ENCODE assay signal across 12 cellular contexts in genomic region chr16:68000450-68000849, GRCh38. TPM values are rescaled to one million over a fixed set of nuclear protein-coding genes. Genes with fewer than 3 reads are reported as not detected.
A peak's percentile ranks its signal among the peaks of the same experiment; 100 is the strongest.
DNase-seq lines count a peak whose midpoint lies in the region; ATAC-seq and TF ChIP-seq lines count a peak whose summit lies in the region.
"Had no signal": no experiment of that assay in that cellular context is flagged by ENCODE, and none has a peak within 500 bp of the region (broad histone marks: within the 10 kb centered on the region; RNA-seq: fewer than 3 reads in every experiment).

No MANE protein-coding gene starts in this region.

- H3K27ac ChIP-seq in CD8-positive, alpha-beta memory T cell (ENCODE audit: low read depth, low read length) = no peak overlapping the region
- no peak overlapping the region for H3K27ac ChIP-seq in SU-DHL-6 (ENCODE audit: low read depth, low read length)
- H3K27ac ChIP-seq in rectal smooth muscle tissue (ENCODE audit: low read depth, low read length) = no peak overlapping the region

- H3K4me3 Mint-ChIP-seq in CD8-positive, alpha-beta memory T cell = peak overlapping the region; percentile 83 to 92 (median 85)

- no peaks in the 10 kb centered on the region for H3K27me3 ChIP-seq in CD8-positive, alpha-beta memory T cell (ENCODE audit: insufficient read depth, low read length, poor library complexity, severe bottlenecking)
- H3K27me3 ChIP-seq in SU-DHL-6 (ENCODE audit: low read length) (no peaks in the 10 kb centered on the region), rectal smooth muscle tissue (ENCODE audit: control insufficient read depth, insufficient read depth, low read length) (no peaks in the 10 kb centered on the region)

- ATAC-seq in HG03378 (IDR thresholded peaks at IDR 0.05; ENCODE audit: unreplicated experiment) (no peak), GM19395 (IDR thresholded peaks at IDR 0.05; ENCODE audit: unreplicated experiment) (no peak)

- TF ChIP-seq CTCF in SU-DHL-6 (IDR thresholded peaks at IDR 0.05; ENCODE audit: insufficient read depth, low read length, poor library complexity, severe bottlenecking) (no peak), fibroblast of the aortic adventitia (IDR thresholded peaks at IDR 0.05; ENCODE audit: insufficient read depth, low read length) (no peak)

- H2AFZ ChIP-seq in SU-DHL-6 (ENCODE audit: low read depth, low read length, severe bottlenecking) = peak overlapping the region; percentile 69

- no peaks in the 10 kb centered on the region for H3K9me3 ChIP-seq in CD8-positive, alpha-beta memory T cell (ENCODE audit: low read length)
- H3K9me3 ChIP-seq in SU-DHL-6 (ENCODE audit: insufficient read depth, low read length) = no peaks in the 10 kb centered on the region

- H3K27ac Mint-ChIP-seq in CD8-positive, alpha-beta memory T cell = peak overlapping the region; percentile 77 to 96 (median 95)

- peaks cover 48 to 71% (median 55%) of the 10 kb centered on the region in 3 donors for H3K4me1 Mint-ChIP-seq in CD8-positive, alpha-beta memory T cell

- no peaks in the 10 kb centered on the region for H3K27me3 Mint-ChIP-seq in CD8-positive, alpha-beta memory T cell

- no peaks in the 10 kb centered on the region for H4K20me1 ChIP-seq in SU-DHL-6 (ENCODE audit: low read depth, low read length)

- H3F3A ChIP-seq in SU-DHL-6 (ENCODE audit: insufficient read depth) = no peaks in the 10 kb centered on the region

- H3K4me2 ChIP-seq in SU-DHL-6 (ENCODE audit: low read depth, low read length, poor library complexity, severe bottlenecking) = no peak overlapping the region

- no peaks in the 10 kb centered on the region for H3K9me3 Mint-ChIP-seq in CD8-positive, alpha-beta memory T cell

- peaks cover 0 to 9% (median 2%) of the 10 kb centered on the region in 3 donors for H3K36me3 Mint-ChIP-seq in CD8-positive, alpha-beta memory T cell

- peak in 1 of 5 donors; percentile 44 for DNase-seq in CD8-positive, alpha-beta memory T cell
- peak; percentile 13 for DNase-seq in fibroblast of the aortic adventitia (ENCODE audit: low read depth)
- no peak for DNase-seq in globus pallidus (ENCODE audit: low spot score)
- no peak for DNase-seq in NCI-H774 (lab: John Stamatoyannopoulos, UW)
- DNase-seq: NCI-H1105 treated with DMSO at 0.1 percent for 48 hours, NCI-H524 treated with DMSO at 0.1 percent for 48 hours had no signal

- H3K4me3 ChIP-seq in CD8-positive, alpha-beta memory T cell (ENCODE audit: low read length) = peak overlapping the region; percentile 70
- no peak overlapping the region for H3K4me3 ChIP-seq in SU-DHL-6 (ENCODE audit: insufficient read depth, low read length, poor library complexity, severe bottlenecking)
- no peak overlapping the region for H3K4me3 ChIP-seq in fibroblast of the aortic adventitia (ENCODE audit: low read depth, low read length)
- peak overlapping the region; percentile 13 for H3K4me3 ChIP-seq in rectal smooth muscle tissue (ENCODE audit: low read length)

- H3K36me3 ChIP-seq in CD8-positive, alpha-beta memory T cell (ENCODE audit: insufficient read depth, low read length) = no peaks in the 10 kb centered on the region
- H3K36me3 ChIP-seq in SU-DHL-6 (ENCODE audit: low read length) (no peaks in the 10 kb centered on the region), rectal smooth muscle tissue (ENCODE audit: control insufficient read depth, insufficient read depth, low read length) (no peaks in the 10 kb centered on the region)

- no peaks in the 10 kb centered on the region for H3K79me2 ChIP-seq in SU-DHL-6 (ENCODE audit: insufficient read depth, low read length)

- CTCF ChIA-PET in CD8-positive, alpha-beta memory T cell (lab: Charles Lee) = interaction anchor here (0.6 to 3.4 kb wide), 4 partner anchors 22 to 176 kb away, joined by 3 to 16 read pairs (median 9); partner anchors contain the start of genes DDX28 and DUS2

- H3K4me1 ChIP-seq in CD8-positive, alpha-beta memory T cell (ENCODE audit: insufficient read depth, low read length) = peaks cover 51% of the 10 kb centered on the region
- H3K4me1 ChIP-seq in rectal smooth muscle tissue (ENCODE audit: control insufficient read depth, insufficient read depth, low read length) = no peaks in the 10 kb centered on the region

- POLR2A ChIA-PET in CD8-positive, alpha-beta memory T cell (lab: Charles Lee) = interaction anchor here (0.6 to 0.8 kb wide), 2 partner anchors 26 to 101 kb away, joined by 3 to 4 read pairs; no protein-coding TSS in a partner anchor

- no peaks in the 10 kb centered on the region for H3K9me2 ChIP-seq in SU-DHL-6 (replicated peaks; ENCODE audit: insufficient read depth, low read length)

- H3K9ac ChIP-seq in SU-DHL-6 (ENCODE audit: low read length) (no peak overlapping the region), rectal smooth muscle tissue (ENCODE audit: low read length) (no peak overlapping the region)

RNA-seq across cellular contexts. Expression of gene DPEP2, which starts 1.2 kb away (rescaled TPM):
- 1 to 10 TPM; 6.2 to 6.4 TPM for total RNA-seq in CD8-positive, alpha-beta memory T cell
- polyA plus RNA-seq in CD8-positive, alpha-beta memory T cell = 34.0 TPM
- total RNA-seq in fibroblast of the aortic adventitia (ENCODE audit: low replicate concordance) = not detected in 2 replicates
- total RNA-seq: osteocyte had no signal
- polyA plus RNA-seq: keratinocyte had no signal

RNA-seq across cellular contexts. Expression of gene DPEP2NB, which starts 15.3 kb away (rescaled TPM):
- total RNA-seq in CD8-positive, alpha-beta memory T cell = not detected
- polyA plus RNA-seq in CD8-positive, alpha-beta memory T cell = not detected
- total RNA-seq in fibroblast of the aortic adventitia (ENCODE audit: low replicate concordance) = not detected in 2 replicates
- total RNA-seq: osteocyte had no signal

RNA-seq across cellular contexts. Expression of gene DPEP3, which starts 20.2 kb away (rescaled TPM):
- under 1 TPM; 0.18 TPM for total RNA-seq in CD8-positive, alpha-beta memory T cell
- 0.10 TPM for polyA plus RNA-seq in CD8-positive, alpha-beta memory T cell
- total RNA-seq in fibroblast of the aortic adventitia (ENCODE audit: low replicate concordance) = not detected in 2 replicates
- total RNA-seq: osteocyte had no signal
- polyA plus RNA-seq: keratinocyte had no signal

RNA-seq across cellular contexts. Expression of gene DDX28, which starts 22.6 kb away (rescaled TPM):
- total RNA-seq in CD8-positive, alpha-beta memory T cell = 10 to 100 TPM; 28.3 to 29.2 TPM
- 31.5 TPM for polyA plus RNA-seq in CD8-positive, alpha-beta memory T cell
- total RNA-seq in fibroblast of the aortic adventitia (ENCODE audit: low replicate concordance) = 5.6 and 9.9 TPM in 2 replicates

RNA-seq across cellular contexts. Expression of gene DUS2, which starts 22.6 kb away (rescaled TPM):
- 10 to 100 TPM; 31.3 to 32.2 TPM for total RNA-seq in CD8-positive, alpha-beta memory T cell
- polyA plus RNA-seq in CD8-positive, alpha-beta memory T cell = 15.3 TPM
- total RNA-seq in fibroblast of the aortic adventitia (ENCODE audit: low replicate concordance) = 12.9 and 14.6 TPM in 2 replicates

Comparison
In these comparisons a context has a peak if more than half of its experiments do, and no peak if none do; other contexts are left out.
1. H3K4me3 ChIP-seq: peak in CD8-positive, alpha-beta memory T cell (single experiment) and rectal smooth muscle tissue (single experiment); none in SU-DHL-6 (single experiment) and fibroblast of the aortic adventitia (single experiment).